In the genomic region with DNA sequence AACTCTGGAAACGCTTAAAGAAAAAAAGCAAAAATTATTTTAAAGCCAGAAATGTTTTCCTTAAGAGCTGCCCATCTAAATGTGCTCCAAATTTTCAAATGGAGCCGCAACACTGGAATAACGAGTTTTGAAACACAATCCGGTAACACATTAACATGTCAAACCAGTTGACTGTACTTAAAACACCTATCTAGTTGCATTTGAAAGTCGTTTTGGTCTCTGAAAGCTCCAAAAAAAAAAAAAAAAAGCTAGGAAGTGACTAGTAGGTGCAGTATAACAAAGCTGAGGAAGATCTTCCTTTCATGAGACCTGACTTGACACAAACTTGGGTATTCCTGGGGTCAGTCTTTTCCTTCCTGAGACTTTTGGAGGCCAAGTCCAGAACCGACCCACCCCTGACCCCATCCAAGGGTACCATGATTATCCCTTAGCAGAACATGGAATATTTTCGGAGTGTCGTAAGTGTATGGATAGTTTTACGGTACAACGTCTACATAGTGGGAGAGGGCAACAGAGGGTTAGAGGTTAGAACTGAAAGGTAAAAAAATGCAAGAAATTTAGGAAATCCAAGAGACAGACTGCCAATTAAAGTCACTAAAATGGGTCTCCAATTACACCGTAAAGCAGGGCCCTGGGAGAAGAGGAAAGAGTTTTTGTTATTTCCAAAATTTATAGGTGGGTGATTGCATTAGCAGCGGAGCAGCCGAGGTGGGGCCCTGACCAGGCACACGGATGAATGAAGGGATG, we compare ENCODE assay signal across 8 cellular contexts. TPM values are rescaled to one million over a fixed set of nuclear protein-coding genes. Genes with fewer than 3 reads are reported as not detected.
DNase-seq lines count a peak whose midpoint lies in the region; ATAC-seq and TF ChIP-seq lines count a peak whose summit lies in the region.

No MANE protein-coding gene starts in this region.

- DNase-seq in SJCRH30: peak in 1 of 2 experiments; percentile 12
- DNase-seq in thoracic aorta (ENCODE audit: low spot score): no peak
- no peak for DNase-seq in stimulated activated CD4-positive, alpha-beta T cell treated with anti-CD3 and anti-CD28 coated beads, Interleukin-4, amount 100 ng/mL, for 1 hour

- no peak for TF ChIP-seq POLR2A in GM18505 (IDR thresholded peaks at IDR 0.05; ENCODE audit: borderline replicate concordance, extremely low read depth, insufficient read depth, insufficient read length)

- H3K27me3 ChIP-seq in SJCRH30: no peaks in the 10 kb centered on the region
- H3K27me3 ChIP-seq in thoracic aorta (replicated peaks; ENCODE audit: insufficient read depth): no peaks in the 10 kb centered on the region

- peaks cover 17% of the 10 kb centered on the region for H3K36me3 ChIP-seq in SJCRH30
- H3K36me3 ChIP-seq in thoracic aorta: no peaks in the 10 kb centered on the region

- H3K4me3 ChIP-seq in SJCRH30 (peak overlapping the region; percentile 91), iPS-11a (ENCODE audit: low read depth, low read length) (peak overlapping the region; percentile 96), thoracic aorta (peak overlapping the region; percentile 94)

- TF ChIP-seq CTCF in thoracic aorta (IDR thresholded peaks at IDR 0.05): no peak

- peaks cover 8% of the 10 kb centered on the region; the same call in 1 of the 2 replicates for H3K4me1 ChIP-seq in SJCRH30
- peaks cover 6 to 10% of the 10 kb centered on the region in 2 donors for H3K4me1 ChIP-seq in thoracic aorta (ENCODE audit: control insufficient read depth in 1 of 2, low read depth in 2 of 2)

- H3K9me3 ChIP-seq in SJCRH30 (replicated peaks) (no peaks in the 10 kb centered on the region), thoracic aorta (no peaks in the 10 kb centered on the region)

- H3K27ac ChIP-seq in SJCRH30: peak overlapping the region; percentile 94
- peak overlapping the region; percentile 90 to 98 for H3K27ac ChIP-seq in thoracic aorta

- ATAC-seq in GM18505 (IDR thresholded peaks at IDR 0.05; ENCODE audit: unreplicated experiment): peak; percentile 2
- ATAC-seq in HG02763 (IDR thresholded peaks at IDR 0.05; ENCODE audit: unreplicated experiment): peak; percentile 2
- no peak for ATAC-seq in thoracic aorta (ENCODE audit: insufficient number of reproducible peaks, low FRiP score, low read depth)
- ATAC-seq in GM18873 (IDR thresholded peaks at IDR 0.05; ENCODE audit: low FRiP score, unreplicated experiment): no peak
- ATAC-seq in HG03196 (IDR thresholded peaks at IDR 0.05; ENCODE audit: unreplicated experiment): no peak

RNA-seq across cellular contexts. Expression of a gene that starts 0.8 kb away (rescaled TPM):
- total RNA-seq in SJCRH30 (2014; rRNA removed; shearing (Covaris generic)): 50.1 and 57.0 TPM in 2 replicates
- 10 to 100 TPM; 10.1 to 12.2 TPM for total RNA-seq in thoracic aorta

Comparison
In these comparisons a context has a peak if more than half of its experiments do, and no peak if none do; other contexts are left out.
1. ATAC-seq: peak in GM18505 (single experiment) and HG02763 (single experiment); none in thoracic aorta (single experiment), GM18873 (single experiment) and HG03196 (single experiment).
2. Peak in every context shown above with its lines, with median percentiles within 50 percentile points of each other: H3K4me3 ChIP-seq.